Comparison of ENCODE assay signal across 21 cellular contexts in genomic region chr12:65845751-65846537, GRCh38. TPM values are rescaled to one million over a fixed set of nuclear protein-coding genes. Genes with fewer than 3 reads are reported as not detected.
DNase-seq lines count a peak whose midpoint lies in the region; ATAC-seq, FAIRE-seq and TF ChIP-seq lines count a peak whose summit lies in the region.
"Had no signal": no experiment of that assay in that cellular context is flagged by ENCODE, and none has a peak within 500 bp of the region (broad histone marks: within the 10 kb centered on the region; RNA-seq: fewer than 3 reads in every experiment).

No MANE protein-coding gene starts in this region.

- H3K36me3 Mint-ChIP-seq in HFFc6 (ENCODE audit: low read depth) (peaks cover 80% of the 10 kb centered on the region), astrocyte (ENCODE audit: low read depth, unreplicated experiment) (peaks cover 10% of the 10 kb centered on the region), type B pancreatic cell (peaks cover 40% of the 10 kb centered on the region)
- H3K36me3 Mint-ChIP-seq: activated naive CD4-positive, alpha-beta T cell treated with anti-CD3 and anti-CD28 coated beads, Interleukin-2, amount 50 U/mL, for 24 hours had no signal

- H3K9ac ChIP-seq in astrocyte (ENCODE audit: low read length) = peak overlapping the region; percentile 10
- H3K9ac ChIP-seq: parathyroid adenoma had no signal

- H3K27ac ChIP-seq in astrocyte (ENCODE audit: low read depth, low read length) = peak overlapping the region; percentile 17
- H3K27ac ChIP-seq: body of pancreas, coronary artery, parathyroid adenoma had no signal

- peaks cover 47% of the 10 kb centered on the region for H4K20me1 ChIP-seq in astrocyte (ENCODE audit: insufficient read depth, low read length)

- no peak overlapping the region; the same call in 1 of the 2 replicates for H3K4me3 Mint-ChIP-seq in HFFc6
- no peak overlapping the region for H3K4me3 Mint-ChIP-seq in astrocyte (ENCODE audit: unreplicated experiment)
- peak overlapping the region; percentile 17 for H3K4me3 Mint-ChIP-seq in type B pancreatic cell
- H3K4me3 Mint-ChIP-seq: activated naive CD4-positive, alpha-beta T cell treated with anti-CD3 and anti-CD28 coated beads, Interleukin-2, amount 50 U/mL, for 24 hours had no signal

- no peak overlapping the region for H3K4me3 ChIP-seq in astrocyte (ENCODE audit: insufficient read depth, low read depth, low read length)
- H3K4me3 ChIP-seq: body of pancreas, coronary artery had no signal

- H3K4me1 ChIP-seq in astrocyte (ENCODE audit: insufficient read depth, low read length) = no peaks in the 10 kb centered on the region
- H3K4me1 ChIP-seq: BE2C, body of pancreas, parathyroid adenoma had no signal

- no peaks in the 10 kb centered on the region for H3K27me3 ChIP-seq in astrocyte (ENCODE audit: insufficient read depth, low read length)
- H3K27me3 ChIP-seq: BE2C, body of pancreas had no signal

- peaks cover 98% of the 10 kb centered on the region for H3K79me2 ChIP-seq in astrocyte (ENCODE audit: insufficient read depth, low read length)
- H3K79me2 ChIP-seq: parathyroid adenoma had no signal

- H2AFZ ChIP-seq in astrocyte (ENCODE audit: low read depth, low read length) = no peak overlapping the region
- H2AFZ ChIP-seq: parathyroid adenoma had no signal

- DNase-seq in HFFc6 = no peak
- no peak for DNase-seq in astrocyte (ENCODE audit: low read depth)
- DNase-seq in iPS-NIHi11 (ENCODE audit: low spot score) = peak; percentile 68
- DNase-seq in type B pancreatic cell (ENCODE audit: extremely low spot score, unreplicated experiment) = no peak
- no peak for DNase-seq in D341Med (ENCODE audit: low spot score)
- DNase-seq in HT-29 (ENCODE audit: low spot score) = no peak
- no peak for DNase-seq in omental fat pad (ENCODE audit: low spot score)
- DNase-seq: activated CD4-positive, CD25-positive, alpha-beta regulatory T cell; activated T-cell treated with anti-CD3 and anti-CD28 coated beads, Interleukin-2, amount 50 U/mL, for 48 hours; BE2C; body of pancreas; KBM-7; NCI-H1048; NCI-H2081; NCI-H524; stimulated activated CD8-positive, alpha-beta memory T cell treated with anti-CD3 and anti-CD28 coated beads, Interleukin-4, amount 100 ng/mL, for 48 hours; T-helper 2 cell had no signal

- H3K36me3 ChIP-seq in astrocyte (ENCODE audit: insufficient read depth, low read length) = peaks cover 72% of the 10 kb centered on the region
- H3K36me3 ChIP-seq: BE2C had no signal

- FAIRE-seq in astrocyte (lab: Jason Lieb, UNC) = peak; percentile 43
- FAIRE-seq: frontal cortex had no signal

- no peaks in the 10 kb centered on the region for H3K9me3 ChIP-seq in astrocyte (ENCODE audit: insufficient read depth, low read depth, low read length)
- H3K9me3 ChIP-seq: BE2C, body of pancreas had no signal

- no peak overlapping the region for H3K4me2 ChIP-seq in astrocyte (ENCODE audit: low read length)

- peak; percentile 41 for TF ChIP-seq CTCF in HFFc6 (IDR thresholded peaks at IDR 0.05)
- no peak for TF ChIP-seq CTCF in astrocyte (IDR thresholded peaks at IDR 0.05; ENCODE audit: insufficient read depth, low read depth, low read length)
- TF ChIP-seq CTCF in type B pancreatic cell (conservative IDR thresholded peaks at IDR 0.05) = no peak
- TF ChIP-seq CTCF in omental fat pad (IDR thresholded peaks at IDR 0.05) = no peak

- H3K4me1 Mint-ChIP-seq in HFFc6 (ENCODE audit: low read depth) (peaks cover 89% of the 10 kb centered on the region), astrocyte (ENCODE audit: low read depth, unreplicated experiment) (peaks cover 10% of the 10 kb centered on the region), type B pancreatic cell (ENCODE audit: unreplicated experiment) (peaks cover 22% of the 10 kb centered on the region)
- H3K4me1 Mint-ChIP-seq: activated naive CD4-positive, alpha-beta T cell treated with anti-CD3 and anti-CD28 coated beads, Interleukin-2, amount 50 U/mL, for 24 hours had no signal

- no peaks in the 10 kb centered on the region for H3K9me3 Mint-ChIP-seq in HFFc6
- no peaks in the 10 kb centered on the region for H3K9me3 Mint-ChIP-seq in astrocyte (ENCODE audit: unreplicated experiment)
- H3K9me3 Mint-ChIP-seq in type B pancreatic cell = no peaks in the 10 kb centered on the region
- H3K9me3 Mint-ChIP-seq: activated naive CD4-positive, alpha-beta T cell treated with anti-CD3 and anti-CD28 coated beads, Interleukin-2, amount 50 U/mL, for 24 hours had no signal

- ATAC-seq in omental fat pad (ENCODE audit: low FRiP score) = no peak
- ATAC-seq: body of pancreas had no signal

- H3K27ac Mint-ChIP-seq in HFFc6 (peak overlapping the region; percentile 82), astrocyte (ENCODE audit: unreplicated experiment) (no peak overlapping the region), type B pancreatic cell (peak overlapping the region; percentile 48)
- H3K27ac Mint-ChIP-seq: activated naive CD4-positive, alpha-beta T cell treated with anti-CD3 and anti-CD28 coated beads, Interleukin-2, amount 50 U/mL, for 24 hours had no signal

- H3K27me3 Mint-ChIP-seq in HFFc6 (ENCODE audit: insufficient read depth) (peaks cover 8% of the 10 kb centered on the region), astrocyte (ENCODE audit: low read depth, unreplicated experiment) (no peaks in the 10 kb centered on the region), type B pancreatic cell (no peaks in the 10 kb centered on the region)

RNA-seq across cellular contexts. Expression of gene HMGA2, which starts 21.7 kb away (rescaled TPM):
- total RNA-seq in HFFc6 (2021; fragmentation: NEBNext Ultra II Directional; extraction: Animal tissue kit (Norgen Biotek cat#: 25700)) = 100 to 1,000 TPM in 5 of 6 experiments, 10 to 100 TPM in 1; 83.8 to 170 (median 167) TPM
- total RNA-seq in astrocyte (199 and 214 TPM in 2 replicates), type B pancreatic cell (ENCODE audit: low replicate concordance) (31.1 and 247 TPM in 2 replicates), omental fat pad (1 to 10 TPM in 1 of 4 donors, not detected in 3; 1.6 TPM)
- total RNA-seq in HT-29 (2014; rRNA removed; shearing (Covaris generic)) = 11.1 and 16.4 TPM in 2 replicates
